Comparison of ENCODE assay signal across 26 cellular contexts in the genomic region with DNA sequence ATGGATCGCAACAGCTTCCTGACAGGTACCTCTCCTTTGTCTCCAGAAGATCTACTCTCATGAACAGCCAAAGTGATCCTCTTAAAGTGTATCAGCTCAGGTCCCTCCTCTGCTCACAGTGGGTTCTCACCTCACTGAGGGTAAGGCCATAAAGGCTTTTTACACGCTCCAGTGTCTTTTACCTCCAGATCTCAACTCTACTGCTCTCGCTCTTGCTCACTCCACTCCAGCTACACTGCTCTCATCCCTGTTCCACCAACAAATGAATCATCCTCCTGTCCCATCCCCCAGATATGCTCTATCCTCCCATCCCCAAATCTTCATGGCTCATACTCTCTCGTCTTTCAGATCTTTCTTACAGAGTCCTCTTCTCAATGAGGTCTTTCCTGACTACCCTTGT.
DNase-seq lines count a peak whose midpoint lies in the region; ATAC-seq lines count a peak whose summit lies in the region.
"Had no signal": no experiment of that assay in that cellular context is flagged by ENCODE, and none has a peak within 500 bp of the region (broad histone marks: within the 10 kb centered on the region; RNA-seq: fewer than 3 reads in every experiment).

No MANE protein-coding gene starts in this region.

- peaks cover 23% of the 10 kb centered on the region for H3K36me3 Mint-ChIP-seq in activated naive CD4-positive, alpha-beta T cell treated with anti-CD3 and anti-CD28 coated beads, Interleukin-2, amount 10 ng/mL, durations not matched to agents 7 days and 5 days
- H3K36me3 Mint-ChIP-seq in activated CD4-positive, alpha-beta memory T cell treated with anti-CD3 and anti-CD28 coated beads, Interleukin-2, amount 10 ng/mL, durations not matched to agents 7 days and 5 days (ENCODE audit: low read depth) = no peaks in the 10 kb centered on the region

- H4K91ac ChIP-seq in trophoblast cell (ENCODE audit: low read depth, low read length) = no peak overlapping the region

- H4K12ac ChIP-seq in trophoblast cell (ENCODE audit: low read depth, low read length) = no peak overlapping the region

- H3K4me3 Mint-ChIP-seq in activated naive CD4-positive, alpha-beta T cell treated with anti-CD3 and anti-CD28 coated beads, Interleukin-2, amount 10 ng/mL, durations not matched to agents 7 days and 5 days = no peak overlapping the region
- no peak overlapping the region for H3K4me3 Mint-ChIP-seq in activated CD4-positive, alpha-beta memory T cell treated with anti-CD3 and anti-CD28 coated beads, Interleukin-2, amount 10 ng/mL, durations not matched to agents 7 days and 5 days
- H3K4me3 Mint-ChIP-seq in stimulated activated naive CD8-positive, alpha-beta T cell treated with anti-CD3 and anti-CD28 coated beads, Interleukin-15, amount 100 ng/mL, for 72 hours = no peak overlapping the region
- H3K4me3 Mint-ChIP-seq: effector memory CD8-positive, alpha-beta T cell; neural crest cell had no signal

- no peak for DNase-seq in activated naive CD4-positive, alpha-beta T cell treated with anti-CD3 and anti-CD28 coated beads, Interleukin-2, amount 10 ng/mL, durations not matched to agents 7 days and 5 days
- DNase-seq in activated naive CD4-positive, alpha-beta T cell treated with Interleukin-2 at 50 U/mL for 16 hours = no peak
- DNase-seq in activated CD4-positive, alpha-beta memory T cell treated with anti-CD3 and anti-CD28 coated beads, Interleukin-2, amount 10 ng/mL, durations not matched to agents 7 days and 5 days = no peak
- DNase-seq in trophoblast cell = no peak
- DNase-seq in OCI-M2 (lab: John Stamatoyannopoulos, UW; ENCODE audit: unreplicated experiment) = no peak
- DNase-seq in stimulated activated naive CD8-positive, alpha-beta T cell treated with anti-CD3 and anti-CD28 coated beads, Interleukin-15, amount 100 ng/mL, for 72 hours = no peak
- DNase-seq: activated CD8-positive, alpha-beta memory T cell treated with anti-CD3 and anti-CD28 coated beads, Interleukin-2, amount 50 U/mL, for 4 hours; activated gamma-delta T cell treated with Interleukin-2 at 50 U/mL for 16 hours; amygdala; cortex of kidney; effector memory CD8-positive, alpha-beta T cell; heart left ventricle; Kasumi-1; kidney glomerular epithelial cell; lower lobe of right lung; NCI-H1436 treated with DMSO at 0.1 percent for 48 hours; NCI-H446; NCI-H82; RPMI8226; spleen; upper lobe of right lung had no signal

- ATAC-seq in GM21786 (IDR thresholded peaks at IDR 0.05; ENCODE audit: unreplicated experiment) (peak; percentile 22), GM18498 (IDR thresholded peaks at IDR 0.05; ENCODE audit: unreplicated experiment) (no peak)
- no peak for ATAC-seq in stimulated activated naive CD8-positive, alpha-beta T cell treated with anti-CD3 and anti-CD28 coated beads, Interleukin-15, amount 100 ng/mL, for 72 hours
- ATAC-seq: effector memory CD8-positive, alpha-beta T cell; heart left ventricle; lower lobe of right lung; upper lobe of right lung had no signal

- no peak overlapping the region for H3K18ac ChIP-seq in trophoblast cell (ENCODE audit: low read length)

- no peak overlapping the region for H3K4me2 ChIP-seq in trophoblast cell (ENCODE audit: low read length)

- no peak overlapping the region for H3K9ac ChIP-seq in trophoblast cell (ENCODE audit: low read length)
- H3K9ac ChIP-seq: parathyroid adenoma had no signal

- no peaks in the 10 kb centered on the region for H3K79me2 ChIP-seq in trophoblast cell (ENCODE audit: control insufficient read depth, insufficient read depth, low read length, poor library complexity)
- H3K79me2 ChIP-seq: parathyroid adenoma had no signal

- H2BK12ac ChIP-seq in trophoblast cell (ENCODE audit: low read length) = no peak overlapping the region

- no peak overlapping the region for H3K27ac ChIP-seq in trophoblast cell (ENCODE audit: low read depth, low read length)
- H3K27ac ChIP-seq: heart left ventricle, lower lobe of right lung, parathyroid adenoma, right atrium auricular region, spleen, upper lobe of right lung had no signal

- no peaks in the 10 kb centered on the region for H3K79me1 ChIP-seq in trophoblast cell (ENCODE audit: low read length)

- H3K9me3 ChIP-seq in trophoblast cell (ENCODE audit: insufficient read depth, low read depth, low read length) = no peaks in the 10 kb centered on the region
- H3K9me3 ChIP-seq: heart left ventricle, lower lobe of right lung, right atrium auricular region, spleen, upper lobe of right lung had no signal

- no peak overlapping the region for H2AFZ ChIP-seq in trophoblast cell (ENCODE audit: insufficient read depth, low read length, poor library complexity)
- H2AFZ ChIP-seq: parathyroid adenoma had no signal

- H3K14ac ChIP-seq in trophoblast cell (ENCODE audit: low read length) = no peak overlapping the region

- no peaks in the 10 kb centered on the region for H3K36me3 ChIP-seq in trophoblast cell (ENCODE audit: control insufficient read depth in 1 of 2, insufficient read depth in 2 of 2, low read length in 2 of 2)
- H3K36me3 ChIP-seq: heart left ventricle, lower lobe of right lung, right atrium auricular region, spleen, upper lobe of right lung had no signal

- H3K27ac Mint-ChIP-seq in activated naive CD4-positive, alpha-beta T cell treated with anti-CD3 and anti-CD28 coated beads, Interleukin-2, amount 10 ng/mL, durations not matched to agents 7 days and 5 days = peak overlapping the region; percentile 39
- peak overlapping the region; percentile 32 for H3K27ac Mint-ChIP-seq in activated CD4-positive, alpha-beta memory T cell treated with anti-CD3 and anti-CD28 coated beads, Interleukin-2, amount 10 ng/mL, durations not matched to agents 7 days and 5 days
- H3K27ac Mint-ChIP-seq in stimulated activated naive CD8-positive, alpha-beta T cell treated with anti-CD3 and anti-CD28 coated beads, Interleukin-15, amount 100 ng/mL, for 72 hours = no peak overlapping the region
- H3K27ac Mint-ChIP-seq: effector memory CD8-positive, alpha-beta T cell had no signal

- H3K23ac ChIP-seq in trophoblast cell (ENCODE audit: low read length) = peak overlapping the region; percentile 66

- H3K4ac ChIP-seq in trophoblast cell (ENCODE audit: low read depth, low read length) = no peak overlapping the region

- no peak overlapping the region for H4K8ac ChIP-seq in trophoblast cell (ENCODE audit: low read depth, low read length)

- no peak overlapping the region for H2BK5ac ChIP-seq in trophoblast cell (ENCODE audit: low read depth, low read length, poor library complexity)

- H3K4me3 ChIP-seq in trophoblast cell (ENCODE audit: low read depth, low read length) = no peak overlapping the region
- H3K4me3 ChIP-seq: heart left ventricle, lower lobe of right lung, right atrium auricular region, spleen, upper lobe of right lung had no signal

- H3K4me1 ChIP-seq in trophoblast cell (ENCODE audit: control insufficient read depth in 1 of 2, insufficient read depth in 2 of 2, low read length in 2 of 2) = peaks cover 0 to 2% of the 10 kb centered on the region in 2 experiments
- H3K4me1 ChIP-seq: heart left ventricle, lower lobe of right lung, parathyroid adenoma, right atrium auricular region, spleen, upper lobe of right lung had no signal

- H2BK120ac ChIP-seq in trophoblast cell (ENCODE audit: insufficient read depth, low read length, poor library complexity) = no peak overlapping the region

- no peak overlapping the region for H2AK5ac ChIP-seq in trophoblast cell (ENCODE audit: low read length)

- POLR2A ChIA-PET in activated CD4-positive, alpha-beta memory T cell treated with anti-CD3 and anti-CD28 coated beads, Interleukin-2, amount 10 ng/mL, durations not matched to agents 7 days and 5 days (lab: Charles Lee) = no interaction called here

- no CpG with 5 or more reads among the region's 4 CpGs for WGBS in trophoblast cell (ENCODE audit: extremely low coverage, insufficient coverage, insufficient read length)

- peaks cover 3% of the 10 kb centered on the region for H3K9me3 Mint-ChIP-seq in activated naive CD4-positive, alpha-beta T cell treated with anti-CD3 and anti-CD28 coated beads, Interleukin-2, amount 10 ng/mL, durations not matched to agents 7 days and 5 days
- no peaks in the 10 kb centered on the region for H3K9me3 Mint-ChIP-seq in activated CD4-positive, alpha-beta memory T cell treated with anti-CD3 and anti-CD28 coated beads, Interleukin-2, amount 10 ng/mL, durations not matched to agents 7 days and 5 days
- H3K9me3 Mint-ChIP-seq in stimulated activated naive CD8-positive, alpha-beta T cell treated with anti-CD3 and anti-CD28 coated beads, Interleukin-15, amount 100 ng/mL, for 72 hours = peaks cover 0 to 7% of the 10 kb centered on the region in 2 donors
- H3K9me3 Mint-ChIP-seq: effector memory CD8-positive, alpha-beta T cell; neural crest cell had no signal

- H3K27me3 Mint-ChIP-seq in activated naive CD4-positive, alpha-beta T cell treated with anti-CD3 and anti-CD28 coated beads, Interleukin-2, amount 10 ng/mL, durations not matched to agents 7 days and 5 days = no peaks in the 10 kb centered on the region
- no peaks in the 10 kb centered on the region for H3K27me3 Mint-ChIP-seq in activated CD4-positive, alpha-beta memory T cell treated with anti-CD3 and anti-CD28 coated beads, Interleukin-2, amount 10 ng/mL, durations not matched to agents 7 days and 5 days
- no peaks in the 10 kb centered on the region for H3K27me3 Mint-ChIP-seq in stimulated activated naive CD8-positive, alpha-beta T cell treated with anti-CD3 and anti-CD28 coated beads, Interleukin-15, amount 100 ng/mL, for 72 hours
- H3K27me3 Mint-ChIP-seq: effector memory CD8-positive, alpha-beta T cell had no signal

- H3K27me3 ChIP-seq in trophoblast cell (ENCODE audit: insufficient read depth, low read length) = no peaks in the 10 kb centered on the region
- H3K27me3 ChIP-seq: heart left ventricle, right atrium auricular region, spleen, upper lobe of right lung had no signal

- CTCF ChIA-PET in activated naive CD4-positive, alpha-beta T cell treated with anti-CD3 and anti-CD28 coated beads, Interleukin-2, amount 10 ng/mL, durations not matched to agents 7 days and 5 days (lab: Charles Lee) = no interaction called here
- CTCF ChIA-PET in activated CD4-positive, alpha-beta memory T cell treated with anti-CD3 and anti-CD28 coated beads, Interleukin-2, amount 10 ng/mL, durations not matched to agents 7 days and 5 days (lab: Charles Lee) = no interaction called here

- peaks cover 75% of the 10 kb centered on the region for H3K4me1 Mint-ChIP-seq in activated naive CD4-positive, alpha-beta T cell treated with anti-CD3 and anti-CD28 coated beads, Interleukin-2, amount 10 ng/mL, durations not matched to agents 7 days and 5 days
- peaks cover 50% of the 10 kb centered on the region for H3K4me1 Mint-ChIP-seq in activated CD4-positive, alpha-beta memory T cell treated with anti-CD3 and anti-CD28 coated beads, Interleukin-2, amount 10 ng/mL, durations not matched to agents 7 days and 5 days
- H3K4me1 Mint-ChIP-seq in stimulated activated naive CD8-positive, alpha-beta T cell treated with anti-CD3 and anti-CD28 coated beads, Interleukin-15, amount 100 ng/mL, for 72 hours = no peaks in the 10 kb centered on the region
- H3K4me1 Mint-ChIP-seq: neural crest cell had no signal

Comparison
In these comparisons a context has a peak if more than half of its experiments do, and no peak if none do; other contexts are left out.
1. H3K27ac Mint-ChIP-seq: peak in activated naive CD4-positive, alpha-beta T cell treated with anti-CD3 and anti-CD28 coated beads, Interleukin-2, amount 10 ng/mL, durations not matched to agents 7 days and 5 days (single experiment) and activated CD4-positive, alpha-beta memory T cell treated with anti-CD3 and anti-CD28 coated beads, Interleukin-2, amount 10 ng/mL, durations not matched to agents 7 days and 5 days (single experiment); none in stimulated activated naive CD8-positive, alpha-beta T cell treated with anti-CD3 and anti-CD28 coated beads, Interleukin-15, amount 100 ng/mL, for 72 hours (0 of 2).